ENCODE assay signal across 10 cellular contexts in the genomic region with DNA sequence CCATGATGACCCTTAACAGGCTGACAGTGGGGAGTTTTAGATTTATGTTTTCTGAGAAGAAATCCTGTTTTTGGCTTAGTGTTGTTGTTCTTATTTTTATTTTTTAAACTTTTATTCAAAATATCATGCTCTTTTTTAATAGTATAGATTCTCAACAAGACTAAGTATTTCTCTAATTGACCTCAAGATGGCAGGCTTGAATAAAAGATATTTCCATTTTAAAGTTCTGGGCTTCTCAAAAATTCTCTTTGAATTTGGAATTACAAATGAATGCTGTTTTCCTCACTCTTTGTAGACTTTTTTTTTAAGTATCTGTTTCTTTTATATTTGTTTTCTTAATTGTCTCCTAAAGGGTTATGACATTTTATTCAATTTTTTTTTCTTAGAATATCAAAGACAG. TPM values are rescaled to one million over a fixed set of nuclear protein-coding genes. Genes with fewer than 3 reads are reported as not detected.
A peak's percentile ranks its signal among the peaks of the same experiment; 100 is the strongest.
DNase-seq lines count a peak whose midpoint lies in the region; ATAC-seq and TF ChIP-seq lines count a peak whose summit lies in the region.
"Had no signal": no experiment of that assay in that cellular context is flagged by ENCODE, and none has a peak within 500 bp of the region (broad histone marks: within the 10 kb centered on the region; RNA-seq: fewer than 3 reads in every experiment).

No MANE protein-coding gene starts in this region.

- in situ Hi-C loops in astrocyte of the spinal cord (cut with HindIII; ENCODE audit: low sequenced_read_pairs), result no loop called here

- no peak overlapping the region for H3K27ac Mint-ChIP-seq in nephron progenitor cell
- H3K27ac Mint-ChIP-seq: activated B cell treated with CpG ODN at 0.5 μM for 24 hours had no signal

- no peaks in the 10 kb centered on the region for H3K36me3 Mint-ChIP-seq in nephron progenitor cell (ENCODE audit: low read depth)

- peaks cover 6% of the 10 kb centered on the region for H3K27me3 Mint-ChIP-seq in nephron progenitor cell (ENCODE audit: low read depth, poor library complexity)
- H3K27me3 Mint-ChIP-seq: activated B cell treated with CpG ODN at 0.5 μM for 24 hours had no signal

- no peaks in the 10 kb centered on the region for H3K36me3 ChIP-seq in spleen

- DNase-seq in GM10266 (ENCODE audit: extremely low spot score) (no peak), NCI-H1694 treated with DMSO at 0.1 percent for 48 hours (lab: John Stamatoyannopoulos, UW) (peak; percentile 43), astrocyte of the spinal cord (ENCODE audit: low read depth, low spot score) (no peak), nephron progenitor cell (no peak), spleen (no peak)
- DNase-seq: activated B cell treated with CpG ODN at 0.5 μM for 24 hours, mucosa of descending colon had no signal

- no peak overlapping the region for H3K4me3 Mint-ChIP-seq in nephron progenitor cell
- H3K4me3 Mint-ChIP-seq: activated B cell treated with CpG ODN at 0.5 μM for 24 hours had no signal

- H3K9me3 Mint-ChIP-seq in nephron progenitor cell, result no peaks in the 10 kb centered on the region
- H3K9me3 Mint-ChIP-seq: activated B cell treated with CpG ODN at 0.5 μM for 24 hours had no signal

- H3K27me3 ChIP-seq in spleen (replicated peaks in 1 of 7), result no peaks in the 10 kb centered on the region

- no peaks in the 10 kb centered on the region for H3K4me1 ChIP-seq in spleen

- peak; percentile 12 for TF ChIP-seq CTCF in GM10266 (IDR thresholded peaks at IDR 0.05; ENCODE audit: control insufficient read depth, insufficient read depth, low read depth, missing control alignments)
- peak; percentile 22 for TF ChIP-seq CTCF in astrocyte of the spinal cord (IDR thresholded peaks at IDR 0.05; ENCODE audit: low read depth, low read length)
- peak; percentile 47 for TF ChIP-seq CTCF in nephron progenitor cell (IDR thresholded peaks at IDR 0.05)
- TF ChIP-seq CTCF in spleen (IDR thresholded peaks at IDR 0.05 in 8 of 11, conservative IDR thresholded peaks at IDR 0.05 in 3 of 11), result no peak

- TF ChIP-seq POLR2A in spleen (IDR thresholded peaks at IDR 0.05), result no peak

- no peaks in the 10 kb centered on the region for H3K4me1 Mint-ChIP-seq in nephron progenitor cell
- H3K4me1 Mint-ChIP-seq: activated B cell treated with CpG ODN at 0.5 μM for 24 hours had no signal

- intact Hi-C loops in spleen (cut with DNase I; ENCODE audit: low total_unique reads), result no loop called here

- no peaks in the 10 kb centered on the region for H3K9me3 ChIP-seq in spleen
- H3K9me3 ChIP-seq: mucosa of descending colon had no signal

- no peak for ATAC-seq in HG03135 (IDR thresholded peaks at IDR 0.05; ENCODE audit: unreplicated experiment)
- no peak for ATAC-seq in GM18868 (IDR thresholded peaks at IDR 0.05; ENCODE audit: unreplicated experiment)
- no peak for ATAC-seq in HG02970 (IDR thresholded peaks at IDR 0.05; ENCODE audit: low FRiP score, unreplicated experiment)
- ATAC-seq: mucosa of descending colon had no signal

- no peak overlapping the region for H3K4me3 ChIP-seq in astrocyte of the spinal cord (ENCODE audit: low read depth, low read length)
- no peak overlapping the region for H3K4me3 ChIP-seq in spleen
- H3K4me3 ChIP-seq: mucosa of descending colon had no signal

- no peak overlapping the region for H3K27ac ChIP-seq in spleen

RNA-seq across cellular contexts. Expression of a gene that starts 50.0 kb away (rescaled TPM):
- not detected for total RNA-seq in spleen
- under 1 TPM in 1 of 3 donors, not detected in 2; 0.02 TPM for polyA plus RNA-seq in spleen
- total RNA-seq: activated B cell treated with CpG ODN at 0.5 μM for 24 hours had no signal

Comparison
In these comparisons a context has a peak if more than half of its experiments do, and no peak if none do; other contexts are left out.
1. CTCF ChIP-seq: peak in GM10266 (single experiment), astrocyte of the spinal cord (single experiment) and nephron progenitor cell (single experiment); none in spleen (0 of 11).